1 cellular context compared by ENCODE assay signal in genomic region chr12:51172515-51173431, GRCh38.
TF ChIP-seq lines count a peak whose summit lies in the region.

A gene with protein sequence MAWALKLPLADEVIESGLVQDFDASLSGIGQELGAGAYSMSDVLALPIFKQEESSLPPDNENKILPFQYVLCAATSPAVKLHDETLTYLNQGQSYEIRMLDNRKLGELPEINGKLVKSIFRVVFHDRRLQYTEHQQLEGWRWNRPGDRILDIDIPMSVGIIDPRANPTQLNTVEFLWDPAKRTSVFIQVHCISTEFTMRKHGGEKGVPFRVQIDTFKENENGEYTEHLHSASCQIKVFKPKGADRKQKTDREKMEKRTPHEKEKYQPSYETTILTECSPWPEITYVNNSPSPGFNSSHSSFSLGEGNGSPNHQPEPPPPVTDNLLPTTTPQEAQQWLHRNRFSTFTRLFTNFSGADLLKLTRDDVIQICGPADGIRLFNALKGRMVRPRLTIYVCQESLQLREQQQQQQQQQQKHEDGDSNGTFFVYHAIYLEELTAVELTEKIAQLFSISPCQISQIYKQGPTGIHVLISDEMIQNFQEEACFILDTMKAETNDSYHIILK (minus strand): TSS chr12:51173135. CDS start chr12:51172422, 713 bp downstream.

TF ChIP-seq in K562, 482 proteins besides CTCF, POLR2A, EP300 and RAD21 (continued from another document and continues in another):
- TF ChIP-seq, protein P1, sequence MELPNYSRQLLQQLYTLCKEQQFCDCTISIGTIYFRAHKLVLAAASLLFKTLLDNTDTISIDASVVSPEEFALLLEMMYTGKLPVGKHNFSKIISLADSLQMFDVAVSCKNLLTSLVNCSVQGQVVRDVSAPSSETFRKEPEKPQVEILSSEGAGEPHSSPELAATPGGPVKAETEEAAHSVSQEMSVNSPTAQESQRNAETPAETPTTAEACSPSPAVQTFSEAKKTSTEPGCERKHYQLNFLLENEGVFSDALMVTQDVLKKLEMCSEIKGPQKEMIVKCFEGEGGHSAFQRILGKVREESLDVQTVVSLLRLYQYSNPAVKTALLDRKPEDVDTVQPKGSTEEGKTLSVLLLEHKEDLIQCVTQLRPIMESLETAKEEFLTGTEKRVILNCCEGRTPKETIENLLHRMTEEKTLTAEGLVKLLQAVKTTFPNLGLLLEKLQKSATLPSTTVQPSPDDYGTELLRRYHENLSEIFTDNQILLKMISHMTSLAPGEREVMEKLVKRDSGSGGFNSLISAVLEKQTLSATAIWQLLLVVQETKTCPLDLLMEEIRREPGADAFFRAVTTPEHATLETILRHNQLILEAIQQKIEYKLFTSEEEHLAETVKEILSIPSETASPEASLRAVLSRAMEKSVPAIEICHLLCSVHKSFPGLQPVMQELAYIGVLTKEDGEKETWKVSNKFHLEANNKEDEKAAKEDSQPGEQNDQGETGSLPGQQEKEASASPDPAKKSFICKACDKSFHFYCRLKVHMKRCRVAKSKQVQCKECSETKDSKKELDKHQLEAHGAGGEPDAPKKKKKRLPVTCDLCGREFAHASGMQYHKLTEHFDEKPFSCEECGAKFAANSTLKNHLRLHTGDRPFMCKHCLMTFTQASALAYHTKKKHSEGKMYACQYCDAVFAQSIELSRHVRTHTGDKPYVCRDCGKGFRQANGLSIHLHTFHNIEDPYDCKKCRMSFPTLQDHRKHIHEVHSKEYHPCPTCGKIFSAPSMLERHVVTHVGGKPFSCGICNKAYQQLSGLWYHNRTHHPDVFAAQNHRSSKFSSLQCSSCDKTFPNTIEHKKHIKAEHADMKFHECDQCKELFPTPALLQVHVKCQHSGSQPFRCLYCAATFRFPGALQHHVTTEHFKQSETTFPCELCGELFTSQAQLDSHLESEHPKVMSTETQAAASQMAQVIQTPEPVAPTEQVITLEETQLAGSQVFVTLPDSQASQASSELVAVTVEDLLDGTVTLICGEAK (IDR thresholded peaks at IDR 0.05) = peak; percentile 99
- TF ChIP-seq, protein P1 (CRISPR knock-in tag; IDR thresholded peaks at IDR 0.05) = no peak
- TF ChIP-seq ZBTB2 (IDR thresholded peaks at IDR 0.05) (peak; percentile 40; the same call in 1 of the 2 replicates), NRF1 (conservative IDR thresholded peaks at IDR 0.05 in 1 of 2, IDR thresholded peaks at IDR 0.05 in 1 of 2) (peak; percentile 72 to 81), MTA3 (IDR thresholded peaks at IDR 0.05; ENCODE audit: borderline replicate concordance) (no peak; the same call in 1 of the 2 replicates), SIN3A (IDR thresholded peaks at IDR 0.05; ENCODE audit: borderline replicate concordance in 2 of 2, control insufficient read depth in 1 of 2, low read depth in 2 of 2, low read length in 2 of 2) (peak in 1 of 2 experiments; percentile 84; a peak in 1 of 4 replicates), FOXK2 (conservative IDR thresholded peaks at IDR 0.05 in 1 of 2, IDR thresholded peaks at IDR 0.05 in 1 of 2; ENCODE audit: low read depth in 2 of 2) (peak; percentile 47 to 53), RBFOX2 (IDR thresholded peaks at IDR 0.05; ENCODE audit: low read depth, low read length) (peak; percentile 90), SAP30 (IDR thresholded peaks at IDR 0.05; ENCODE audit: borderline replicate concordance, insufficient read depth, low read depth, low read length, poor library complexity, severe bottlenecking) (peak; percentile 75), KAT2B (IDR thresholded peaks at IDR 0.05; ENCODE audit: low read depth, low read length) (no peak), GATA2 (CRISPR knock-in tag; IDR thresholded peaks at IDR 0.05) (no peak), PHF8 (IDR thresholded peaks at IDR 0.05; ENCODE audit: borderline replicate concordance, low read length) (peak; percentile 93; the same call in 1 of the 2 replicates), ZNF766 (CRISPR knock-in tag; conservative IDR thresholded peaks at IDR 0.05) (peak; percentile 73; the same call in 1 of the 2 replicates), XRCC5 (IDR thresholded peaks at IDR 0.05; ENCODE audit: low read depth, low read length) (peak; percentile 89; the same call in 1 of the 2 replicates), HMGN3 (IDR thresholded peaks at IDR 0.05; ENCODE audit: borderline replicate concordance, extremely low read depth, insufficient read length, low read depth, low read length) (peak; percentile 3), E2F1 (CRISPR knock-in tag; IDR thresholded peaks at IDR 0.05) (peak; percentile 38), TAL1 (IDR thresholded peaks at IDR 0.05) (no peak), HDAC8 (tag; IDR thresholded peaks at IDR 0.05) (no peak; the same call in 1 of the 2 replicates), MITF (IDR thresholded peaks at IDR 0.05) (no peak; the same call in 1 of the 2 replicates), TOE1 (IDR thresholded peaks at IDR 0.05; ENCODE audit: borderline replicate concordance) (peak; percentile 82), TOE1 (CRISPR knock-in tag; IDR thresholded peaks at IDR 0.05; ENCODE audit: borderline replicate concordance, low read depth) (no peak), ESRRA (IDR thresholded peaks at IDR 0.05; ENCODE audit: borderline replicate concordance, low read depth) (peak; percentile 35; the same call in 1 of the 2 replicates), MBD2 (IDR thresholded peaks at IDR 0.05; ENCODE audit: borderline replicate concordance, low read depth) (peak; percentile 93), ZNF644 (tag; IDR thresholded peaks at IDR 0.05; ENCODE audit: low read depth) (peak; percentile 48; the same call in 1 of the 2 replicates), DLX4 (CRISPR knock-in tag; IDR thresholded peaks at IDR 0.05) (no peak)
- TF ChIP-seq, protein P2, sequence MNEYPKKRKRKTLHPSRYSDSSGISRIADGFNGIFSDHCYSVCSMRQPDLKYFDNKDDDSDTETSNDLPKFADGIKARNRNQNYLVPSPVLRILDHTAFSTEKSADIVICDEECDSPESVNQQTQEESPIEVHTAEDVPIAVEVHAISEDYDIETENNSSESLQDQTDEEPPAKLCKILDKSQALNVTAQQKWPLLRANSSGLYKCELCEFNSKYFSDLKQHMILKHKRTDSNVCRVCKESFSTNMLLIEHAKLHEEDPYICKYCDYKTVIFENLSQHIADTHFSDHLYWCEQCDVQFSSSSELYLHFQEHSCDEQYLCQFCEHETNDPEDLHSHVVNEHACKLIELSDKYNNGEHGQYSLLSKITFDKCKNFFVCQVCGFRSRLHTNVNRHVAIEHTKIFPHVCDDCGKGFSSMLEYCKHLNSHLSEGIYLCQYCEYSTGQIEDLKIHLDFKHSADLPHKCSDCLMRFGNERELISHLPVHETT (CRISPR knock-in tag; conservative IDR thresholded peaks at IDR 0.05 in 1 of 2, IDR thresholded peaks at IDR 0.05 in 1 of 2) = peak in 1 of 2 experiments; percentile 57; a peak in 2 of 4 replicates
- TF ChIP-seq, protein P3, sequence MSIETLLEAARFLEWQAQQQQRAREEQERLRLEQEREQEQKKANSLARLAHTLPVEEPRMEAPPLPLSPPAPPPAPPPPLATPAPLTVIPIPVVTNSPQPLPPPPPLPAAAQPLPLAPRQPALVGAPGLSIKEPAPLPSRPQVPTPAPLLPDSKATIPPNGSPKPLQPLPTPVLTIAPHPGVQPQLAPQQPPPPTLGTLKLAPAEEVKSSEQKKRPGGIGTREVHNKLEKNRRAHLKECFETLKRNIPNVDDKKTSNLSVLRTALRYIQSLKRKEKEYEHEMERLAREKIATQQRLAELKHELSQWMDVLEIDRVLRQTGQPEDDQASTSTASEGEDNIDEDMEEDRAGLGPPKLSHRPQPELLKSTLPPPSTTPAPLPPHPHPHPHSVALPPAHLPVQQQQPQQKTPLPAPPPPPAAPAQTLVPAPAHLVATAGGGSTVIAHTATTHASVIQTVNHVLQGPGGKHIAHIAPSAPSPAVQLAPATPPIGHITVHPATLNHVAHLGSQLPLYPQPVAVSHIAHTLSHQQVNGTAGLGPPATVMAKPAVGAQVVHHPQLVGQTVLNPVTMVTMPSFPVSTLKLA (conservative IDR thresholded peaks at IDR 0.05) = peak; percentile 82 to 92
- TF ChIP-seq, protein P4, sequence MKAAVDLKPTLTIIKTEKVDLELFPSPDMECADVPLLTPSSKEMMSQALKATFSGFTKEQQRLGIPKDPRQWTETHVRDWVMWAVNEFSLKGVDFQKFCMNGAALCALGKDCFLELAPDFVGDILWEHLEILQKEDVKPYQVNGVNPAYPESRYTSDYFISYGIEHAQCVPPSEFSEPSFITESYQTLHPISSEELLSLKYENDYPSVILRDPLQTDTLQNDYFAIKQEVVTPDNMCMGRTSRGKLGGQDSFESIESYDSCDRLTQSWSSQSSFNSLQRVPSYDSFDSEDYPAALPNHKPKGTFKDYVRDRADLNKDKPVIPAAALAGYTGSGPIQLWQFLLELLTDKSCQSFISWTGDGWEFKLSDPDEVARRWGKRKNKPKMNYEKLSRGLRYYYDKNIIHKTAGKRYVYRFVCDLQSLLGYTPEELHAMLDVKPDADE (conservative IDR thresholded peaks at IDR 0.05; ENCODE audit: control insufficient read depth, low read depth, low read length) = peak; percentile 85; the same call in 1 of the 2 replicates
- TF ChIP-seq, protein P5, sequence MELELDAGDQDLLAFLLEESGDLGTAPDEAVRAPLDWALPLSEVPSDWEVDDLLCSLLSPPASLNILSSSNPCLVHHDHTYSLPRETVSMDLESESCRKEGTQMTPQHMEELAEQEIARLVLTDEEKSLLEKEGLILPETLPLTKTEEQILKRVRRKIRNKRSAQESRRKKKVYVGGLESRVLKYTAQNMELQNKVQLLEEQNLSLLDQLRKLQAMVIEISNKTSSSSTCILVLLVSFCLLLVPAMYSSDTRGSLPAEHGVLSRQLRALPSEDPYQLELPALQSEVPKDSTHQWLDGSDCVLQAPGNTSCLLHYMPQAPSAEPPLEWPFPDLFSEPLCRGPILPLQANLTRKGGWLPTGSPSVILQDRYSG (tag; conservative IDR thresholded peaks at IDR 0.05; ENCODE audit: low read depth) = peak; percentile 81; the same call in 1 of the 2 replicates
